Comparison of ENCODE assay signal across 16 cellular contexts in genomic region chr9:122406264-122406890, GRCh38. TPM values are rescaled to one million over a fixed set of nuclear protein-coding genes. Genes with fewer than 3 reads are reported as not detected.
A peak's percentile ranks its signal among the peaks of the same experiment; 100 is the strongest.
DNase-seq lines count a peak whose midpoint lies in the region; ATAC-seq and TF ChIP-seq lines count a peak whose summit lies in the region.
"Had no signal": no experiment of that assay in that cellular context is flagged by ENCODE, and none has a peak within 500 bp of the region (broad histone marks: within the 10 kb centered on the region; RNA-seq: fewer than 3 reads in every experiment).

No MANE protein-coding gene starts in this region.

- H3K4me3 Mint-ChIP-seq in T-helper 2 cell treated with Interferon-gamma antibody and Interleukin-4, amounts not matched to agents 5 μg/mL and 100 μg/mL, for 36 hours: peak overlapping the region; percentile 69
- no peak overlapping the region for H3K4me3 Mint-ChIP-seq in stimulated activated memory B cell treated with anti-CD40 and anti-IgM and Interleukin-4, amounts not matched to agents 10 μg/mL and 1 μg/mL and 100 μg/mL, for 72 hours
- H3K4me3 Mint-ChIP-seq: central memory CD8-positive, alpha-beta T cell had no signal

- TF ChIP-seq CTCF in kidney epithelial cell (IDR thresholded peaks at IDR 0.05; ENCODE audit: insufficient read depth, low read length, poor library complexity, severe bottlenecking): no peak

- H3K27me3 Mint-ChIP-seq in T-helper 2 cell treated with Interferon-gamma antibody and Interleukin-4, amounts not matched to agents 5 μg/mL and 100 μg/mL, for 36 hours (ENCODE audit: low read depth): peaks cover 3% of the 10 kb centered on the region
- H3K27me3 Mint-ChIP-seq in stimulated activated memory B cell treated with anti-CD40 and anti-IgM and Interleukin-4, amounts not matched to agents 10 μg/mL and 1 μg/mL and 100 μg/mL, for 72 hours: no peaks in the 10 kb centered on the region

- H3K36me3 Mint-ChIP-seq in T-helper 2 cell treated with Interferon-gamma antibody and Interleukin-4, amounts not matched to agents 5 μg/mL and 100 μg/mL, for 36 hours (ENCODE audit: low read depth): no peaks in the 10 kb centered on the region
- H3K36me3 Mint-ChIP-seq in stimulated activated memory B cell treated with anti-CD40 and anti-IgM and Interleukin-4, amounts not matched to agents 10 μg/mL and 1 μg/mL and 100 μg/mL, for 72 hours: no peaks in the 10 kb centered on the region

- H3K27me3 ChIP-seq in kidney epithelial cell (ENCODE audit: control insufficient read depth, insufficient read depth, low read length): no peaks in the 10 kb centered on the region

- ATAC-seq in SK-N-SH treated with all-trans-retinoic acid at 6 μM for 48 hours: peak; percentile 38
- peak; percentile 36 for ATAC-seq in stimulated activated memory B cell treated with anti-CD40 and anti-IgM and Interleukin-4, amounts not matched to agents 10 μg/mL and 1 μg/mL and 100 μg/mL, for 72 hours
- no peak for ATAC-seq in HG02852 (IDR thresholded peaks at IDR 0.05; ENCODE audit: unreplicated experiment)
- ATAC-seq: gastroesophageal sphincter had no signal

- no peak overlapping the region for H3K27ac Mint-ChIP-seq in T-helper 2 cell treated with Interferon-gamma antibody and Interleukin-4, amounts not matched to agents 5 μg/mL and 100 μg/mL, for 36 hours
- peak overlapping the region; percentile 49 for H3K27ac Mint-ChIP-seq in stimulated activated memory B cell treated with anti-CD40 and anti-IgM and Interleukin-4, amounts not matched to agents 10 μg/mL and 1 μg/mL and 100 μg/mL, for 72 hours

- H3K36me3 ChIP-seq in kidney epithelial cell (ENCODE audit: control insufficient read depth, insufficient read depth, low read length): no peaks in the 10 kb centered on the region
- H3K36me3 ChIP-seq: gastroesophageal sphincter had no signal

- peaks cover 9% of the 10 kb centered on the region for H3K4me1 Mint-ChIP-seq in T-helper 2 cell treated with Interferon-gamma antibody and Interleukin-4, amounts not matched to agents 5 μg/mL and 100 μg/mL, for 36 hours (ENCODE audit: low read depth)
- H3K4me1 Mint-ChIP-seq in stimulated activated memory B cell treated with anti-CD40 and anti-IgM and Interleukin-4, amounts not matched to agents 10 μg/mL and 1 μg/mL and 100 μg/mL, for 72 hours: peaks cover 9% of the 10 kb centered on the region
- H3K4me1 Mint-ChIP-seq: central memory CD8-positive, alpha-beta T cell had no signal

- no peak for DNase-seq in T-helper 2 cell treated with Interferon-gamma antibody and Interleukin-4, amounts not matched to agents 5 μg/mL and 100 μg/mL, for 36 hours (ENCODE audit: low spot score)
- DNase-seq in T-helper 2 cell: no peak
- no peak for DNase-seq in kidney epithelial cell (ENCODE audit: low read depth)
- DNase-seq in HPDE6-E6E7 (ENCODE audit: extremely low spot score): no peak
- no peak for DNase-seq in A172 (ENCODE audit: low spot score)
- DNase-seq: ACHN; activated T-cell treated with anti-CD3 and anti-CD28 coated beads, Interleukin-2, amount 50 U/mL, for 1 hour; amniotic stem cell; NCI-H2081; NCI-H774; RPMI8226 had no signal

- H3K9me3 Mint-ChIP-seq in T-helper 2 cell treated with Interferon-gamma antibody and Interleukin-4, amounts not matched to agents 5 μg/mL and 100 μg/mL, for 36 hours: peaks cover 6% of the 10 kb centered on the region
- no peaks in the 10 kb centered on the region for H3K9me3 Mint-ChIP-seq in stimulated activated memory B cell treated with anti-CD40 and anti-IgM and Interleukin-4, amounts not matched to agents 10 μg/mL and 1 μg/mL and 100 μg/mL, for 72 hours
- H3K9me3 Mint-ChIP-seq: central memory CD8-positive, alpha-beta T cell had no signal

- H3K4me3 ChIP-seq in kidney epithelial cell (ENCODE audit: low read depth, low read length): peak overlapping the region; percentile 11

TF ChIP-seq in SK-N-SH treated with all-trans-retinoic acid at 6 μM for 48 hours, 23 proteins besides CTCF, POLR2A, EP300 and RAD21:
- TF ChIP-seq POU6F1 (CRISPR knock-in tag; IDR thresholded peaks at IDR 0.05; ENCODE audit: borderline replicate concordance, low read depth) (no peak), TCF4 (CRISPR knock-in tag; IDR thresholded peaks at IDR 0.05; ENCODE audit: borderline replicate concordance) (no peak), RARB (CRISPR knock-in tag; IDR thresholded peaks at IDR 0.05) (no peak), GLIS3 (CRISPR knock-in tag; IDR thresholded peaks at IDR 0.05) (no peak), CSRNP3 (CRISPR knock-in tag; IDR thresholded peaks at IDR 0.05) (no peak), BACH2 (CRISPR knock-in tag; IDR thresholded peaks at IDR 0.05; ENCODE audit: borderline replicate concordance) (no peak)

RNA-seq across cellular contexts. Expression of gene PTGS1, which starts 35.6 kb away (rescaled TPM):
- 0.04 and 0.07 TPM in 2 replicates for total RNA-seq in kidney epithelial cell
- 0.29 TPM in 1 of 2 replicates, not detected in the other for total RNA-seq in A172 (2014; rRNA removed; shearing (Covaris generic))
